In genomic region chr17:76417499-76418143, GRCh38 we compare ENCODE assay signal across 16 cellular contexts. TPM values are rescaled to one million over a fixed set of nuclear protein-coding genes. Genes with fewer than 3 reads are reported as not detected.
DNase-seq lines count a peak whose midpoint lies in the region; ATAC-seq and TF ChIP-seq lines count a peak whose summit lies in the region.
"Had no signal": no experiment of that assay in that cellular context is flagged by ENCODE, and none has a peak within 500 bp of the region (broad histone marks: within the 10 kb centered on the region; RNA-seq: fewer than 3 reads in every experiment).

No MANE protein-coding gene starts in this region.

- no peak for TF ChIP-seq CTCF in CD8-positive, alpha-beta T cell (IDR thresholded peaks at IDR 0.05)

- H3K27ac ChIP-seq in CD8-positive, alpha-beta T cell (ENCODE audit: low read depth, low read length): no peak overlapping the region
- H3K27ac ChIP-seq in mesendoderm (ENCODE audit: low read depth, low read length): no peak overlapping the region
- H3K27ac ChIP-seq: KMS-11 had no signal

- H3K9ac ChIP-seq in mesendoderm (ENCODE audit: low read length): no peak overlapping the region
- H3K9ac ChIP-seq: KMS-11 had no signal

- no peak overlapping the region for H4K8ac ChIP-seq in mesendoderm (ENCODE audit: low read depth, low read length)

- H3K27me3 Mint-ChIP-seq in CD8-positive, alpha-beta T cell (ENCODE audit: low read depth): no peaks in the 10 kb centered on the region
- no peaks in the 10 kb centered on the region for H3K27me3 Mint-ChIP-seq in T-helper 17 cell
- H3K27me3 Mint-ChIP-seq: activated naive CD8-positive, alpha-beta T cell treated with anti-CD3 and anti-CD28 coated beads for 36 hours had no signal

- DNase-seq in CD8-positive, alpha-beta T cell: no peak
- DNase-seq in M059J (ENCODE audit: low read depth) (peak; percentile 28), T-helper 17 cell (no peak), mesendoderm (peak; percentile 53), SKM-1 treated with dmso at 0.1 percent for 144 hours (lab: John Stamatoyannopoulos, UW; ENCODE audit: unreplicated experiment) (no peak), DMS53 (lab: John Stamatoyannopoulos, UW) (no peak), occipital lobe (lab: John Stamatoyannopoulos, UW) (no peak), NCI-H748 treated with DMSO at 0.1 percent for 48 hours (lab: John Stamatoyannopoulos, UW) (no peak)
- DNase-seq: activated CD8-positive, alpha-beta T cell treated with anti-CD3 and anti-CD28 coated beads, Interleukin-2, amount 10 ng/mL, durations not matched to agents 7 days and 5 days; activated naive CD8-positive, alpha-beta T cell treated with anti-CD3 and anti-CD28 coated beads for 36 hours; foreskin melanocyte; HCEC 1CT; kidney glomerular epithelial cell; nucleus accumbens had no signal

- no peak overlapping the region for H3K23ac ChIP-seq in mesendoderm (ENCODE audit: low read length)

- intact Hi-C loops in CD8-positive, alpha-beta T cell (cut with DNase I, micrococcal nuclease): no loop called here

- POLR2A ChIA-PET in CD8-positive, alpha-beta T cell (lab: Charles Lee): no interaction called here

- no peaks in the 10 kb centered on the region for H3K9me3 Mint-ChIP-seq in CD8-positive, alpha-beta T cell
- H3K9me3 Mint-ChIP-seq: activated naive CD8-positive, alpha-beta T cell treated with anti-CD3 and anti-CD28 coated beads for 36 hours had no signal

- H3K36me3 ChIP-seq in CD8-positive, alpha-beta T cell (ENCODE audit: insufficient read depth, low read length): no peaks in the 10 kb centered on the region
- peaks cover 2% of the 10 kb centered on the region for H3K36me3 ChIP-seq in mesendoderm (ENCODE audit: control insufficient read depth, insufficient read depth, low read length)

- no peak overlapping the region for H3K4me2 ChIP-seq in mesendoderm (ENCODE audit: low read length)
- H3K4me2 ChIP-seq: KMS-11 had no signal

- H3K27ac Mint-ChIP-seq in CD8-positive, alpha-beta T cell: peak overlapping the region; percentile 11
- H3K27ac Mint-ChIP-seq in T-helper 17 cell: peak overlapping the region; percentile 56
- H3K27ac Mint-ChIP-seq: activated CD8-positive, alpha-beta T cell treated with anti-CD3 and anti-CD28 coated beads, Interleukin-2, amount 10 ng/mL, durations not matched to agents 7 days and 5 days; activated naive CD8-positive, alpha-beta T cell treated with anti-CD3 and anti-CD28 coated beads for 36 hours had no signal

- H3K9me3 ChIP-seq in CD8-positive, alpha-beta T cell (ENCODE audit: low read length): no peaks in the 10 kb centered on the region
- no peaks in the 10 kb centered on the region for H3K9me3 ChIP-seq in T-helper 17 cell (ENCODE audit: control insufficient read depth, low read length, poor library complexity, severe bottlenecking)

- H2BK5ac ChIP-seq in mesendoderm (ENCODE audit: low read length): no peak overlapping the region

- H3K18ac ChIP-seq in mesendoderm (ENCODE audit: low read length): no peak overlapping the region

- no peak for ATAC-seq in CD8-positive, alpha-beta T cell
- no peak for ATAC-seq in T-helper 17 cell
- ATAC-seq: activated CD8-positive, alpha-beta T cell treated with anti-CD3 and anti-CD28 coated beads, Interleukin-2, amount 10 ng/mL, durations not matched to agents 7 days and 5 days had no signal

- no peak overlapping the region for H2BK120ac ChIP-seq in mesendoderm (ENCODE audit: low read depth, low read length)

- no peaks in the 10 kb centered on the region for H3K27me3 ChIP-seq in CD8-positive, alpha-beta T cell (ENCODE audit: insufficient read depth, low read length)
- H3K27me3 ChIP-seq in mesendoderm (ENCODE audit: insufficient read depth, low read length, poor library complexity): no peaks in the 10 kb centered on the region

- H2BK15ac ChIP-seq in mesendoderm (replicated peaks; ENCODE audit: low read depth): no peak overlapping the region

- peaks cover 41% of the 10 kb centered on the region for H3K79me1 ChIP-seq in mesendoderm (ENCODE audit: low read length)

- peaks cover 55% of the 10 kb centered on the region for H3K79me2 ChIP-seq in mesendoderm (ENCODE audit: control insufficient read depth, insufficient read depth, low read length)

- CTCF ChIA-PET in CD8-positive, alpha-beta T cell (lab: Charles Lee): interaction anchor here (2.0 to 9.4 kb wide), 3 partner anchors 9 to 89 kb away, joined by 5 to 58 read pairs (median 19); no protein-coding TSS in a partner anchor

- H3K4ac ChIP-seq in mesendoderm (ENCODE audit: low read depth, low read length): no peak overlapping the region

- no peak overlapping the region for H4K5ac ChIP-seq in mesendoderm (ENCODE audit: low read length)

- peaks cover 14% of the 10 kb centered on the region for H3K4me1 Mint-ChIP-seq in CD8-positive, alpha-beta T cell (ENCODE audit: low read depth)
- H3K4me1 Mint-ChIP-seq in T-helper 17 cell: peaks cover 24% of the 10 kb centered on the region

- peaks cover 22% of the 10 kb centered on the region for H3K36me3 Mint-ChIP-seq in CD8-positive, alpha-beta T cell
- H3K36me3 Mint-ChIP-seq in T-helper 17 cell (ENCODE audit: low read depth): peaks cover under 1% of the 10 kb centered on the region
- H3K36me3 Mint-ChIP-seq: activated naive CD8-positive, alpha-beta T cell treated with anti-CD3 and anti-CD28 coated beads for 36 hours had no signal

- H3K4me1 ChIP-seq in CD8-positive, alpha-beta T cell (ENCODE audit: insufficient read depth, low read length): no peaks in the 10 kb centered on the region
- H3K4me1 ChIP-seq in mesendoderm (ENCODE audit: control insufficient read depth, low read depth, low read length): peaks cover 9% of the 10 kb centered on the region

- H3K56ac ChIP-seq in mesendoderm (ENCODE audit: low read length): no peak overlapping the region

- WGBS in mesendoderm (ENCODE audit: extremely low coverage, insufficient coverage, low lambda C conversion rate): no CpG with 5 or more reads among the region's 11 CpGs

- no peak overlapping the region for H3K4me3 ChIP-seq in CD8-positive, alpha-beta T cell (ENCODE audit: low read depth, low read length)
- H3K4me3 ChIP-seq in mesendoderm (ENCODE audit: low read length): no peak overlapping the region

- H3K4me3 Mint-ChIP-seq in CD8-positive, alpha-beta T cell: no peak overlapping the region
- H3K4me3 Mint-ChIP-seq in T-helper 17 cell: no peak overlapping the region
- H3K4me3 Mint-ChIP-seq: activated CD8-positive, alpha-beta T cell treated with anti-CD3 and anti-CD28 coated beads, Interleukin-2, amount 10 ng/mL, durations not matched to agents 7 days and 5 days; activated naive CD8-positive, alpha-beta T cell treated with anti-CD3 and anti-CD28 coated beads for 36 hours had no signal

- H2AK5ac ChIP-seq in mesendoderm (ENCODE audit: low read length): no peak overlapping the region

RNA-seq across cellular contexts. Expression of gene SPHK1, which starts 33.2 kb away (rescaled TPM):
- 1 to 10 TPM; 2.0 to 2.6 TPM for total RNA-seq in CD8-positive, alpha-beta T cell
- total RNA-seq in M059J (2014; rRNA removed; shearing (Covaris generic)): 33.8 and 41.2 TPM in 2 replicates
- total RNA-seq in T-helper 17 cell (1 to 10 TPM; 2.4 to 6.0 TPM), occipital lobe (0.78 TPM)
- 0.44 TPM for polyA plus RNA-seq in mesendoderm (2013, experiment 1 of 2)
- polyA plus RNA-seq in mesendoderm (2013, experiment 2 of 2): 0.35 TPM

RNA-seq across cellular contexts. Expression of gene UBE2O, which starts 35.3 kb away (rescaled TPM):
- 10 to 100 TPM; 29.8 to 32.7 TPM for total RNA-seq in CD8-positive, alpha-beta T cell
- 9.8 and 18.5 TPM in 2 replicates for total RNA-seq in M059J (2014; rRNA removed; shearing (Covaris generic))
- total RNA-seq in T-helper 17 cell (10 to 100 TPM; 29.1 to 38.9 TPM), occipital lobe (30.3 TPM)
- polyA plus RNA-seq in mesendoderm (2013, experiment 1 of 2): 21.4 TPM
- 21.3 TPM for polyA plus RNA-seq in mesendoderm (2013, experiment 2 of 2)

RNA-seq across cellular contexts. Expression of gene AANAT, which starts 49.8 kb away (rescaled TPM):
- not detected for total RNA-seq in CD8-positive, alpha-beta T cell
- not detected in 2 replicates for total RNA-seq in M059J (2014; rRNA removed; shearing (Covaris generic))
- total RNA-seq in T-helper 17 cell (not detected), occipital lobe (not detected)
- polyA plus RNA-seq in mesendoderm (2013, experiment 1 of 2): 0.15 TPM
- 0.14 TPM for polyA plus RNA-seq in mesendoderm (2013, experiment 2 of 2)
- total RNA-seq: activated CD8-positive, alpha-beta T cell treated with anti-CD3 and anti-CD28 coated beads, Interleukin-2, amount 10 ng/mL, durations not matched to agents 7 days and 5 days; dermis microvascular lymphatic vessel endothelial cell had no signal

Comparison
In these comparisons a context has a peak if more than half of its experiments do, and no peak if none do; other contexts are left out.
1. DNase-seq: peak in M059J (single experiment) and mesendoderm (single experiment); none in CD8-positive, alpha-beta T cell (0 of 7), T-helper 17 cell (0 of 3), SKM-1 treated with dmso at 0.1 percent for 144 hours (single experiment), DMS53 (single experiment), occipital lobe (single experiment) and NCI-H748 treated with DMSO at 0.1 percent for 48 hours (single experiment).